In genomic region chr11:19241260-19242183, GRCh38 we compare ENCODE assay signal across 8 cellular contexts. TPM values are rescaled to one million over a fixed set of nuclear protein-coding genes. Genes with fewer than 3 reads are reported as not detected.
DNase-seq lines count a peak whose midpoint lies in the region; ATAC-seq and TF ChIP-seq lines count a peak whose summit lies in the region.

No MANE protein-coding gene starts in this region.

- H3K4me1 ChIP-seq in mesodermal cell (ENCODE audit: control insufficient read depth, insufficient read depth, low read length, poor library complexity, severe bottlenecking) = peaks cover 5% of the 10 kb centered on the region
- peaks cover 0 to 28% (median 24%) of the 10 kb centered on the region in 4 donors for H3K4me1 ChIP-seq in tibial artery

- in situ Hi-C loops in GM18951 (cut with MboI; ENCODE audit: low sequenced_read_pairs, unreplicated experiment) = no loop called here

- peak; percentile 62 for TF ChIP-seq POLR2A in GM18951 (IDR thresholded peaks at IDR 0.05; ENCODE audit: extremely low read depth, insufficient read depth, insufficient read length)

- H3K27ac ChIP-seq in C4-2B (peak overlapping the region; percentile 84), mesodermal cell (ENCODE audit: low read depth, low read length, severe bottlenecking) (no peak overlapping the region), tibial artery (no peak overlapping the region)

- peaks cover 8 to 82% of the 10 kb centered on the region in 2 donors for H3K27me3 ChIP-seq in tibial artery

- peak; percentile 13 for DNase-seq in RPMI7951 (ENCODE audit: low read depth)
- DNase-seq in choroid plexus epithelial cell (ENCODE audit: low read depth) = no peak
- no peak for DNase-seq in tibial artery
- DNase-seq in DMS79 (lab: John Stamatoyannopoulos, UW) = no peak

- H3K9me3 ChIP-seq in mesodermal cell (ENCODE audit: control insufficient read depth, low read length) = no peaks in the 10 kb centered on the region
- H3K9me3 ChIP-seq in tibial artery = no peaks in the 10 kb centered on the region

- TF ChIP-seq CTCF in C4-2B (conservative IDR thresholded peaks at IDR 0.05) (no peak), choroid plexus epithelial cell (conservative IDR thresholded peaks at IDR 0.05; ENCODE audit: low read depth, low read length) (no peak), tibial artery (IDR thresholded peaks at IDR 0.05) (no peak)

- ATAC-seq in HG03064 (IDR thresholded peaks at IDR 0.05; ENCODE audit: low read depth, unreplicated experiment) = peak; percentile 39

- 0% methylated on average over 48 to 68 of the region's 92 CpGs for WGBS in mesodermal cell (ENCODE audit: insufficient coverage in 2 of 2), 2 experiments

- intact Hi-C loops in tibial artery (cut with DNase I; ENCODE audit: low total_unique reads) = loop anchor here (5.0 kb wide), 1 partner anchor 1744 kb away; no protein-coding TSS in a partner anchor

- H3K36me3 ChIP-seq in mesodermal cell (ENCODE audit: control insufficient read depth, insufficient read depth, low read length) (peaks cover 8% of the 10 kb centered on the region), tibial artery (no peaks in the 10 kb centered on the region)

- H3K4me3 ChIP-seq in choroid plexus epithelial cell (ENCODE audit: low read depth, low read length) (peak overlapping the region; percentile 75), mesodermal cell (ENCODE audit: extremely low read depth, insufficient read depth, low read length, poor library complexity, severe bottlenecking) (peak overlapping the region; percentile 63), tibial artery (peak overlapping the region; percentile 48 to 60)

RNA-seq across cellular contexts. Expression of gene E2F8, which starts 0.8 kb away (rescaled TPM):
- 4.7 and 5.0 TPM in 2 replicates for total RNA-seq in RPMI7951 (2014; rRNA removed; shearing (Covaris generic))
- polyA plus RNA-seq in mesodermal cell (2013, experiment 1 of 2) = 3.0 TPM
- polyA plus RNA-seq in mesodermal cell (2013, experiment 2 of 2) = 4.2 TPM

RNA-seq across cellular contexts. Expression of gene CSRP3, which starts 39.7 kb away (rescaled TPM):
- not detected in 2 replicates for total RNA-seq in RPMI7951 (2014; rRNA removed; shearing (Covaris generic))
- not detected for polyA plus RNA-seq in mesodermal cell (2013, experiment 1 of 2)
- polyA plus RNA-seq in mesodermal cell (2013, experiment 2 of 2) = not detected
